In genomic region chr1:34709547-34709946, GRCh38 we compare ENCODE assay signal across 1 cellular context.
TF ChIP-seq lines count a peak whose summit lies in the region.

No MANE protein-coding gene starts in this region.

TF ChIP-seq in K562, 482 proteins besides CTCF, POLR2A, EP300 and RAD21:
- no peak for TF ChIP-seq CREB3L1 (IDR thresholded peaks at IDR 0.05; ENCODE audit: borderline replicate concordance, low read depth)
- TF ChIP-seq IRF9 (tag; IDR thresholded peaks at IDR 0.05), result no peak
- TF ChIP-seq EGR1 (conservative IDR thresholded peaks at IDR 0.05), result no peak
- no peak for TF ChIP-seq NFIX (CRISPR knock-in tag; IDR thresholded peaks at IDR 0.05; ENCODE audit: low read depth)
- peak; percentile 96 for TF ChIP-seq EHMT2 (IDR thresholded peaks at IDR 0.05)
- peak; percentile 86 for TF ChIP-seq MIER1 (IDR thresholded peaks at IDR 0.05; ENCODE audit: low read depth)
- TF ChIP-seq REST (CRISPR knock-in tag; IDR thresholded peaks at IDR 0.05; ENCODE audit: low read depth), result peak; percentile 86
- TF ChIP-seq ETV6 (IDR thresholded peaks at IDR 0.05; ENCODE audit: borderline replicate concordance in 1 of 2, low read depth in 2 of 2, low read length in 1 of 2), result no peak
- no peak for TF ChIP-seq ETV6 (CRISPR knock-in tag; IDR thresholded peaks at IDR 0.05; ENCODE audit: borderline replicate concordance)
